28 cellular contexts compared by ENCODE assay signal in the genomic region with DNA sequence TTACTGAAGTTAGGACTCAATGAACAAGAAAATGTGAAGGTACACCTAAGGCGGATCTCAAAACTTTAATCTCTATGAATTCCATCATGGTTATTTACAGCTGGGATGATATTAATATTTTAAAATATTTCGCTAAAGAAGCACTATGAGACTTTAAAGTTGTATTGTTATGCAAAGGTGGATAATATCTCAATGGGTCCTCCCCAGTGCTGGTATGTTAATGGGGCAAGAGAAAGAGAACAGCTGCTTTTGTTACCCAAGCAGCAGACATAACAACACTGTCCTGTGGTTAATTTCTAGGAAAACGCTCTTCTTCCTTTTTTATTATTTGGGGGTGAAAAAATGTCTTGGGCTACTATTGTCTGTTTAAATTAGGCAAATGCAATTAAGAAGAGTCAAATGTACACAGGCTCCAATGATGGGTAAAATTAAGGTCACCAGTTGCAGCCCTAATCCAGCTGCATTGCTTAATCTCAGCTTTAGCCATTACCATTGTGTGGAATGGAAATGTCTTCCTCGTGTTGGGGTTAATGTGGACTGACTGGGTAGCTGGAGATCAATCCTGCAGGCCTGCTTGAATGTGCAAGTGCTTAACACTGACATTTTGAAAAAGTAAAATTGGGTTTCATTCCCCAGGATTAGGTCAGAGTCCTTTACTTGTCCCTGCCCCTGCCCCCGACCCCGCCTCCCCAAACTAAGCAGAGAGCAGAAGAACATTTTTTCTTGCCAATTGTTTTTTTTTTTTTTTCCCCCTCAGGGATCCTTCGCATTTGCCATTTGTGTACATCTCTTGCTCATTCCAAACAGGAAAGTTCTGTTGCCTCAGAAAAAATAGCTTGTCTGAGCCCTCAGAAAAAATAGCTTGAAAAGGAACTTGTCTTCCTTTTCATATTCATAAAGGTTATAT.
DNase-seq lines count a peak whose midpoint lies in the region; ATAC-seq, FAIRE-seq and TF ChIP-seq lines count a peak whose summit lies in the region.
"Had no signal": no experiment of that assay in that cellular context is flagged by ENCODE, and none has a peak within 500 bp of the region (broad histone marks: within the 10 kb centered on the region; RNA-seq: fewer than 3 reads in every experiment).

No MANE protein-coding gene starts in this region.

- H3K9ac ChIP-seq in H1 (replicated peaks in 1 of 4; ENCODE audit: extremely low read depth in 1 of 4, low read depth in 3 of 4, low read length in 3 of 4), result no peak overlapping the region
- H3K9ac ChIP-seq: BLaER1 had no signal

- no peak overlapping the region for H2BK15ac ChIP-seq in H1 (ENCODE audit: low read length)

- no peak overlapping the region for H3K56ac ChIP-seq in H1 (replicated peaks; ENCODE audit: insufficient read length, low read depth, low read length)

- no peak overlapping the region for H2BK5ac ChIP-seq in H1 (ENCODE audit: low read depth, low read length)

- H3K4me3 ChIP-seq in GM23338 (no peak overlapping the region), H1 (ENCODE audit: extremely low read depth in 1 of 4, insufficient read depth in 2 of 4, low read depth in 3 of 4, low read length in 4 of 4) (no peak overlapping the region)
- H3K4me3 ChIP-seq: BLaER1, cardiac muscle cell, colonic mucosa, SK-N-MC had no signal

- no peaks in the 10 kb centered on the region for H3K23me2 ChIP-seq in H1 (ENCODE audit: low read depth, low read length)

- H3K4me3 Mint-ChIP-seq in GM23338 (no peak overlapping the region), nephron (no peak overlapping the region), type B pancreatic cell (peak overlapping the region; percentile 9)
- H3K4me3 Mint-ChIP-seq: activated naive CD8-positive, alpha-beta T cell treated with anti-CD3 and anti-CD28 coated beads, Interleukin-2, amount 10 ng/mL, durations not matched to agents 7 days and 5 days; activated T-cell treated with anti-CD3 and anti-CD28 coated beads, Interleukin-2, amount 50 U/mL, for 4 hours; stimulated activated effector memory CD8-positive, alpha-beta T cell treated with anti-CD3 and anti-CD28 coated beads, Interleukin-12 subunit alpha, Interleukin-12 subunit beta, amount 100 ng/mL, for 72 hours had no signal

- DNase-seq in GM23338 (ENCODE audit: low spot score) (no peak), H1 (ENCODE audit: low read depth in 1 of 2, low spot score in 2 of 2) (no peak), type B pancreatic cell (ENCODE audit: extremely low spot score, unreplicated experiment) (no peak), GM12892 (ENCODE audit: insufficient read length) (no peak), NCI-H1048 (lab: John Stamatoyannopoulos, UW) (no peak)
- DNase-seq: activated CD4-positive, alpha-beta T cell treated with anti-CD3 and anti-CD28 coated beads, Interleukin-2, amount 50 U/mL, for 1 hour; activated CD4-positive, CD25-positive, alpha-beta regulatory T cell; activated gamma-delta T cell; activated naive CD8-positive, alpha-beta T cell treated with anti-CD3 and anti-CD28 coated beads, Interleukin-2, amount 10 ng/mL, durations not matched to agents 7 days and 5 days; activated T-cell treated with anti-CD3 and anti-CD28 coated beads, Interleukin-2, amount 50 U/mL, for 4 hours; aorta; colonic mucosa; DMS79; effector CD8-positive, alpha-beta T cell; mesenchymal stem cell; NCI-H1092 treated with DMSO at 0.1 percent for 48 hours; NCI-H187; NCI-H524; NK-92 treated with Interleukin-12 subunit alpha and Interleukin-12 subunit beta, amount 100 ng/mL, for 24 hours; PC-3; substantia nigra had no signal

- H3K79me2 ChIP-seq in GM23338 (replicated peaks; ENCODE audit: insufficient read depth) (no peaks in the 10 kb centered on the region), H1 (ENCODE audit: control insufficient read depth in 1 of 2, insufficient read depth in 2 of 2, low read length in 2 of 2) (no peaks in the 10 kb centered on the region)

- H3K4me1 ChIP-seq in GM23338 (ENCODE audit: insufficient read depth) (peaks cover 35% of the 10 kb centered on the region), H1 (replicated peaks in 1 of 4; ENCODE audit: control insufficient read depth in 3 of 4, insufficient read depth in 4 of 4, low read length in 3 of 4) (peaks cover 0 to 22% (median 5%) of the 10 kb centered on the region in 4 experiments; a peak in 4 of 7 replicates)
- H3K4me1 ChIP-seq: colonic mucosa had no signal

- H3K36me3 Mint-ChIP-seq in GM23338 (ENCODE audit: low read depth), result no peaks in the 10 kb centered on the region
- H3K36me3 Mint-ChIP-seq in nephron (ENCODE audit: low read depth), result peaks cover 18% of the 10 kb centered on the region
- peaks cover 3% of the 10 kb centered on the region for H3K36me3 Mint-ChIP-seq in type B pancreatic cell
- H3K36me3 Mint-ChIP-seq: activated naive CD8-positive, alpha-beta T cell treated with anti-CD3 and anti-CD28 coated beads, Interleukin-2, amount 10 ng/mL, durations not matched to agents 7 days and 5 days; stimulated activated effector memory CD8-positive, alpha-beta T cell treated with anti-CD3 and anti-CD28 coated beads, Interleukin-12 subunit alpha, Interleukin-12 subunit beta, amount 100 ng/mL, for 72 hours had no signal

- POLR2A ChIA-PET in H1 (lab: Charles Lee; ENCODE audit: partially characterized antibody), result no interaction called here

- FAIRE-seq in H1 (lab: Jason Lieb, UNC), result no peak
- no peak for FAIRE-seq in GM12892 (lab: Jason Lieb, UNC)
- FAIRE-seq: G401.6 had no signal

- peaks cover 44% of the 10 kb centered on the region for H3K4me1 Mint-ChIP-seq in GM23338
- peaks cover 82% of the 10 kb centered on the region for H3K4me1 Mint-ChIP-seq in nephron
- peaks cover 79% of the 10 kb centered on the region for H3K4me1 Mint-ChIP-seq in type B pancreatic cell (ENCODE audit: unreplicated experiment)
- H3K4me1 Mint-ChIP-seq: activated naive CD8-positive, alpha-beta T cell treated with anti-CD3 and anti-CD28 coated beads, Interleukin-2, amount 10 ng/mL, durations not matched to agents 7 days and 5 days; stimulated activated effector memory CD8-positive, alpha-beta T cell treated with anti-CD3 and anti-CD28 coated beads, Interleukin-12 subunit alpha, Interleukin-12 subunit beta, amount 100 ng/mL, for 72 hours had no signal

- H3K9me3 Mint-ChIP-seq in GM23338 (no peaks in the 10 kb centered on the region), nephron (no peaks in the 10 kb centered on the region), type B pancreatic cell (peaks cover 2% of the 10 kb centered on the region)
- H3K9me3 Mint-ChIP-seq: activated naive CD8-positive, alpha-beta T cell treated with anti-CD3 and anti-CD28 coated beads, Interleukin-2, amount 10 ng/mL, durations not matched to agents 7 days and 5 days; activated T-cell treated with anti-CD3 and anti-CD28 coated beads, Interleukin-2, amount 50 U/mL, for 4 hours had no signal

- H3K23ac ChIP-seq in H1 (ENCODE audit: insufficient read length), result no peak overlapping the region

- no peak for TF ChIP-seq EP300 in H1 (IDR thresholded peaks at IDR 0.05; ENCODE audit: borderline replicate concordance in 1 of 2, low read depth in 2 of 2, low read length in 2 of 2)

- TF ChIP-seq RAD21 in H1 (IDR thresholded peaks at IDR 0.05 in 1 of 2, conservative IDR thresholded peaks at IDR 0.05 in 1 of 2; ENCODE audit: low read depth in 2 of 2, low read length in 2 of 2), result no peak

- no peaks in the 10 kb centered on the region for H3K79me1 ChIP-seq in H1 (ENCODE audit: low read depth, low read length)

- H3K27me3 Mint-ChIP-seq in GM23338 (ENCODE audit: insufficient read depth, low read depth, poor library complexity) (peaks cover 3% of the 10 kb centered on the region), nephron (ENCODE audit: low read depth) (peaks cover 3% of the 10 kb centered on the region), type B pancreatic cell (no peaks in the 10 kb centered on the region)
- H3K27me3 Mint-ChIP-seq: activated naive CD8-positive, alpha-beta T cell treated with anti-CD3 and anti-CD28 coated beads, Interleukin-2, amount 10 ng/mL, durations not matched to agents 7 days and 5 days had no signal

- no peak overlapping the region for H3K27ac ChIP-seq in GM23338 (ENCODE audit: low read depth)
- no peak overlapping the region for H3K27ac ChIP-seq in H1 (ENCODE audit: low read depth, low read length)
- H3K27ac ChIP-seq: BLaER1, cardiac muscle cell, colonic mucosa, SK-N-MC had no signal

- peak; percentile 42 for ATAC-seq in GM23338
- no peak for ATAC-seq in HG03175 (IDR thresholded peaks at IDR 0.05; ENCODE audit: unreplicated experiment)
- ATAC-seq: activated T-cell treated with anti-CD3 and anti-CD28 coated beads, Interleukin-2, amount 50 U/mL, for 4 hours; PC-3; stimulated activated effector memory CD8-positive, alpha-beta T cell treated with anti-CD3 and anti-CD28 coated beads, Interleukin-12 subunit alpha, Interleukin-12 subunit beta, amount 100 ng/mL, for 72 hours had no signal

- no peak overlapping the region for H2BK20ac ChIP-seq in H1 (ENCODE audit: low read length)

- WGBS in H1 (ENCODE audit: extremely low coverage in 1 of 2, insufficient coverage in 1 of 2, insufficient read length in 1 of 2, insufficient replicate concordance in 2 of 2, low coverage in 1 of 2, low lambda C conversion rate in 2 of 2, missing lambda C conversion rate in 1 of 2), 2 experiments, result 68% methylated on average over 7 of the region's 7 CpGs; no CpG with 5 or more reads in 1 of the 2 experiments

- H3K27me3 ChIP-seq in GM23338 (ENCODE audit: insufficient read depth) (no peaks in the 10 kb centered on the region), H1 (replicated peaks in 1 of 4; ENCODE audit: control insufficient read depth in 3 of 4, extremely low read depth in 1 of 4, insufficient read depth in 3 of 4, low read length in 3 of 4) (no peaks in the 10 kb centered on the region)
- H3K27me3 ChIP-seq: BLaER1, colonic mucosa had no signal

- H4K8ac ChIP-seq in H1 (ENCODE audit: extremely low read depth, insufficient read depth, low read length), result no peak overlapping the region

- H3F3A ChIP-seq in GM23338 (replicated peaks; ENCODE audit: low read depth), result no peaks in the 10 kb centered on the region

- H3K36me3 ChIP-seq in GM23338 (ENCODE audit: insufficient read depth) (no peaks in the 10 kb centered on the region), H1 (ENCODE audit: control insufficient read depth in 2 of 4, insufficient read depth in 4 of 4, low read length in 3 of 4) (no peaks in the 10 kb centered on the region)
- H3K36me3 ChIP-seq: BLaER1, cardiac muscle cell, colonic mucosa had no signal

- H3K27ac Mint-ChIP-seq in GM23338 (no peak overlapping the region; the same call in 1 of the 2 replicates), nephron (peak overlapping the region; percentile 86 to 95 (median 88)), type B pancreatic cell (peak overlapping the region; percentile 64)
- H3K27ac Mint-ChIP-seq: activated naive CD8-positive, alpha-beta T cell treated with anti-CD3 and anti-CD28 coated beads, Interleukin-2, amount 10 ng/mL, durations not matched to agents 7 days and 5 days; stimulated activated effector memory CD8-positive, alpha-beta T cell treated with anti-CD3 and anti-CD28 coated beads, Interleukin-12 subunit alpha, Interleukin-12 subunit beta, amount 100 ng/mL, for 72 hours had no signal

- H3K9me2 ChIP-seq in GM23338 (ENCODE audit: insufficient read depth), result no peaks in the 10 kb centered on the region

- no peak overlapping the region; the same call in 1 of the 2 replicates for H3K18ac ChIP-seq in H1 (ENCODE audit: extremely low read depth, low read length)

- H2BK120ac ChIP-seq in H1 (replicated peaks; ENCODE audit: low read depth, low read length), result no peak overlapping the region

- H3K4me2 ChIP-seq in GM23338, result peak overlapping the region; percentile 54
- no peak overlapping the region for H3K4me2 ChIP-seq in H1 (ENCODE audit: insufficient read depth in 1 of 2, low read depth in 2 of 2, low read length in 2 of 2)
- H3K4me2 ChIP-seq: BLaER1 had no signal

- TF ChIP-seq CTCF in GM23338 (conservative IDR thresholded peaks at IDR 0.05; ENCODE audit: low read depth in 2 of 2) (no peak), H1 (IDR thresholded peaks at IDR 0.05; ENCODE audit: control extremely low read depth in 1 of 3, insufficient read depth in 1 of 3, low read depth in 1 of 3, low read length in 3 of 3) (no peak), nephron (IDR thresholded peaks at IDR 0.05; ENCODE audit: unreplicated experiment in 3 of 3) (no peak), type B pancreatic cell (conservative IDR thresholded peaks at IDR 0.05) (no peak)

- no peak overlapping the region for H3K14ac ChIP-seq in H1 (ENCODE audit: insufficient read length)

- no peak overlapping the region for H2AK5ac ChIP-seq in H1 (ENCODE audit: low read depth, low read length)

- no peak overlapping the region for H2BK12ac ChIP-seq in H1 (ENCODE audit: low read depth, low read length)

- no peak for TF ChIP-seq POLR2A in H1 (IDR thresholded peaks at IDR 0.05; ENCODE audit: control extremely low read depth in 1 of 2, low read depth in 2 of 2, low read length in 2 of 2)
- no peak for TF ChIP-seq POLR2A in GM12892 (IDR thresholded peaks at IDR 0.05; ENCODE audit: low read depth, low read length)

- no peak overlapping the region for H4K5ac ChIP-seq in H1 (ENCODE audit: insufficient read length, low read depth, low read length)

- H4K91ac ChIP-seq in H1 (replicated peaks; ENCODE audit: insufficient read length, low read length), result no peak overlapping the region

- H2AFZ ChIP-seq in GM23338 (no peak overlapping the region), H1 (ENCODE audit: low read length) (no peak overlapping the region)

- no peak overlapping the region for H3K4ac ChIP-seq in H1 (replicated peaks; ENCODE audit: insufficient read length, low read depth, low read length)

- H3K9me3 ChIP-seq in H1 (ENCODE audit: insufficient read depth in 2 of 2, low read depth in 1 of 2, low read length in 1 of 2), result no peaks in the 10 kb centered on the region
- H3K9me3 ChIP-seq: BLaER1, colonic mucosa had no signal

- CTCF ChIA-PET in H1 (lab: Charles Lee; ENCODE audit: partially characterized antibody), result interaction anchor here (0.9 kb wide), 2 partner anchors 15 to 246 kb away, joined by 3 read pairs; no protein-coding TSS in a partner anchor

- H4K20me1 ChIP-seq in GM23338 (replicated peaks; ENCODE audit: insufficient read depth), result no peaks in the 10 kb centered on the region
- H4K20me1 ChIP-seq in H1 (replicated peaks in 1 of 2; ENCODE audit: control insufficient read depth in 1 of 2, insufficient read depth in 2 of 2, low read length in 2 of 2), result no peaks in the 10 kb centered on the region
- H4K20me1 ChIP-seq: BLaER1 had no signal
